Comparison of ENCODE assay signal across 18 cellular contexts in genomic region chr6:28407401-28407800, GRCh38. TPM values are rescaled to one million over a fixed set of nuclear protein-coding genes. Genes with fewer than 3 reads are reported as not detected.
A peak's percentile ranks its signal among the peaks of the same experiment; 100 is the strongest.
DNase-seq lines count a peak whose midpoint lies in the region; ATAC-seq, FAIRE-seq and TF ChIP-seq lines count a peak whose summit lies in the region.
"Had no signal": no experiment of that assay in that cellular context is flagged by ENCODE, and none has a peak within 500 bp of the region (broad histone marks: within the 10 kb centered on the region; RNA-seq: fewer than 3 reads in every experiment).

No MANE protein-coding gene starts in this region.

- ATAC-seq in activated CD4-positive, alpha-beta T cell treated with anti-CD3 and anti-CD28 coated beads for 36 hours = peak; percentile 49
- ATAC-seq in HG02870 (IDR thresholded peaks at IDR 0.05; ENCODE audit: unreplicated experiment) (peak; percentile 51), GM12878 (peak; percentile 37; the same call in 2 of the 3 replicates), Right ventricle myocardium inferior (no peak), HG02884 (IDR thresholded peaks at IDR 0.05; ENCODE audit: unreplicated experiment) (no peak)
- peak; percentile 71 for ATAC-seq in stimulated activated naive CD8-positive, alpha-beta T cell treated with anti-CD3 and anti-CD28 coated beads, Interleukin-15, Interleukin-2, amounts not matched to agents 100 U/mL and 50 U/mL, for 24 hours
- ATAC-seq: CD8-positive, alpha-beta T cell; HCT116 had no signal

- no peak overlapping the region for H3K27ac ChIP-seq in GM12878 (ENCODE audit: control insufficient read depth, insufficient read depth)
- no peak overlapping the region for H3K27ac ChIP-seq in OCI-LY7 (ENCODE audit: low read depth, low read length, poor library complexity, severe bottlenecking)
- H3K27ac ChIP-seq: 22Rv1, GM23248 had no signal

- H3K4me2 ChIP-seq in GM12878 (ENCODE audit: control insufficient read depth, insufficient read depth) (no peak overlapping the region), OCI-LY7 (ENCODE audit: low read length) (no peak overlapping the region)

- TF ChIP-seq POLR2A in GM12878 (IDR thresholded peaks at IDR 0.05; ENCODE audit: low read depth, low read length) = no peak

- H3K9me2 ChIP-seq in OCI-LY7 (ENCODE audit: insufficient read depth, low read length) = no peaks in the 10 kb centered on the region

- peaks cover 23% of the 10 kb centered on the region for H3K4me1 Mint-ChIP-seq in activated CD4-positive, alpha-beta T cell treated with anti-CD3 and anti-CD28 coated beads for 36 hours
- H3K4me1 Mint-ChIP-seq: CD14-positive monocyte had no signal

- H3K4me1 ChIP-seq in GM12878 (ENCODE audit: control insufficient read depth, insufficient read depth, low read length) = no peaks in the 10 kb centered on the region
- no peaks in the 10 kb centered on the region for H3K4me1 ChIP-seq in OCI-LY7 (ENCODE audit: insufficient read depth, low read length, poor library complexity, severe bottlenecking)

- in situ Hi-C loops in GM12878 (cut with MboI) = no loop called here

- H3K4me3 Mint-ChIP-seq in activated CD4-positive, alpha-beta T cell treated with anti-CD3 and anti-CD28 coated beads for 36 hours = no peak overlapping the region
- H3K4me3 Mint-ChIP-seq: CD8-positive, alpha-beta T cell had no signal

- RAD21 ChIA-PET in GM12878 (lab: Charles Lee; ENCODE audit: unreplicated experiment) = no interaction called here

- FAIRE-seq in GM12878 (lab: Jason Lieb, UNC) = no peak
- FAIRE-seq: D721Med, H54 had no signal

- no TSS peak for BruUV-seq in GM12878 (replicated peaks; lab: Mats Ljungman, UMichigan)
- no TSS peak for BruUV-seq in OCI-LY7 (replicated peaks; lab: Mats Ljungman, UMichigan)

- H3K79me2 ChIP-seq in GM12878 (ENCODE audit: control insufficient read depth, insufficient read depth, low read length) = no peaks in the 10 kb centered on the region
- H3K79me2 ChIP-seq in OCI-LY7 (ENCODE audit: insufficient read depth, low read depth, low read length) = no peaks in the 10 kb centered on the region

- no peaks in the 10 kb centered on the region for H3K9me3 Mint-ChIP-seq in activated CD4-positive, alpha-beta T cell treated with anti-CD3 and anti-CD28 coated beads for 36 hours (ENCODE audit: low read depth)

- peaks cover 40% of the 10 kb centered on the region for H3K27me3 Mint-ChIP-seq in activated CD4-positive, alpha-beta T cell treated with anti-CD3 and anti-CD28 coated beads for 36 hours

- no peak overlapping the region for H3K9ac ChIP-seq in GM12878 (ENCODE audit: control insufficient read depth, insufficient read depth, low read length)
- H3K9ac ChIP-seq: GM23248 had no signal

- SMC1A ChIA-PET in GM12878 (lab: Charles Lee; ENCODE audit: uncharacterized antibody, unreplicated experiment) = no interaction called here

- H3K36me3 ChIP-seq in GM12878 (ENCODE audit: control insufficient read depth in 2 of 2, insufficient read depth in 2 of 2, low read length in 1 of 2) = no peaks in the 10 kb centered on the region
- no peaks in the 10 kb centered on the region for H3K36me3 ChIP-seq in OCI-LY7 (ENCODE audit: insufficient read depth, low read length)

- CTCF ChIA-PET in activated CD4-positive, alpha-beta T cell treated with anti-CD3 and anti-CD28 coated beads for 36 hours (lab: Charles Lee) = no interaction called here
- CTCF ChIA-PET in GM12878 (lab: Yijun Ruan, JAX) = no interaction called here
- CTCF ChIA-PET in OCI-LY7 (lab: Charles Lee; ENCODE audit: unreplicated experiment) = no interaction called here

- TF ChIP-seq CTCF in GM12878 (IDR thresholded peaks at IDR 0.05 in 2 of 3, conservative IDR thresholded peaks at IDR 0.05 in 1 of 3; ENCODE audit: control insufficient read depth in 2 of 3, extremely low read depth in 1 of 3, insufficient read depth in 1 of 3, low read depth in 3 of 3, low read length in 3 of 3) (no peak), OCI-LY7 (conservative IDR thresholded peaks at IDR 0.05; ENCODE audit: low read length) (no peak)

- DNase-seq in activated CD4-positive, alpha-beta T cell treated with anti-CD3 and anti-CD28 coated beads for 36 hours = no peak
- no peak for DNase-seq in activated CD4-positive, alpha-beta T cell treated with anti-CD3 and anti-CD28 coated beads for 48 hours
- no peak for DNase-seq in GM12878 (ENCODE audit: low read depth, low spot score)
- DNase-seq in stimulated activated naive CD8-positive, alpha-beta T cell treated with anti-CD3 and anti-CD28 coated beads, Interleukin-15, Interleukin-2, amounts not matched to agents 100 U/mL and 50 U/mL, for 24 hours = no peak
- no peak for DNase-seq in Right ventricle myocardium inferior (ENCODE audit: missing footprints)
- no peak for DNase-seq in OCI-LY7 (ENCODE audit: low spot score)
- DNase-seq: CD8-positive, alpha-beta T cell; COR-L47; GF-D8; GM23248; IMR-90 had no signal

- no peak overlapping the region for H3K4me3 ChIP-seq in GM12878
- no peak overlapping the region for H3K4me3 ChIP-seq in OCI-LY7 (ENCODE audit: low read depth, low read length, poor library complexity, severe bottlenecking)
- H3K4me3 ChIP-seq: GM23248 had no signal

- intact Hi-C loops in activated CD4-positive, alpha-beta T cell treated with anti-CD3 and anti-CD28 coated beads for 36 hours (cut with DNase I, micrococcal nuclease) = no loop called here
- intact Hi-C loops in GM12878 (cut with micrococcal nuclease; ENCODE audit: unreplicated experiment) (no loop called here), Right ventricle myocardium inferior (cut with DNase I) (no loop called here), OCI-LY7 (cut with micrococcal nuclease; ENCODE audit: unreplicated experiment) (no loop called here)

- no peak overlapping the region for H2AFZ ChIP-seq in GM12878 (ENCODE audit: control insufficient read depth, low read depth, low read length)
- no peak overlapping the region for H2AFZ ChIP-seq in OCI-LY7 (ENCODE audit: low read length)
- H2AFZ ChIP-seq: GM23248 had no signal

- TF ChIP-seq EP300 in GM12878 (IDR thresholded peaks at IDR 0.05; ENCODE audit: borderline replicate concordance in 1 of 2, control insufficient read depth in 1 of 2, low read depth in 2 of 2, low read length in 2 of 2) = no peak

- no peaks in the 10 kb centered on the region; the same call in 2 of the 3 replicates for H3K9me3 ChIP-seq in GM12878 (replicated peaks; ENCODE audit: control insufficient read depth, insufficient read depth, low read length)
- H3K9me3 ChIP-seq in OCI-LY7 (ENCODE audit: low read length) = no peaks in the 10 kb centered on the region

- peak overlapping the region; percentile 6 for H3K27ac Mint-ChIP-seq in activated CD4-positive, alpha-beta T cell treated with anti-CD3 and anti-CD28 coated beads for 36 hours
- H3K27ac Mint-ChIP-seq: CD14-positive monocyte; CD8-positive, alpha-beta T cell had no signal

- no peaks in the 10 kb centered on the region for H4K20me1 ChIP-seq in GM12878 (ENCODE audit: control insufficient read depth, insufficient read depth)
- no peaks in the 10 kb centered on the region for H4K20me1 ChIP-seq in OCI-LY7 (ENCODE audit: insufficient read depth, low read length)

- no peak for TF ChIP-seq RAD21 in GM12878 (IDR thresholded peaks at IDR 0.05; ENCODE audit: insufficient read depth, low read depth, low read length)

- POLR2A ChIA-PET in activated CD4-positive, alpha-beta T cell treated with anti-CD3 and anti-CD28 coated beads for 36 hours (lab: Charles Lee) = no interaction called here
- POLR2A ChIA-PET in GM12878 (lab: Charles Lee) = no interaction called here
- POLR2A ChIA-PET in OCI-LY7 (lab: Charles Lee) = no interaction called here

- no peaks in the 10 kb centered on the region for H3K36me3 Mint-ChIP-seq in activated CD4-positive, alpha-beta T cell treated with anti-CD3 and anti-CD28 coated beads for 36 hours (ENCODE audit: low read depth)
- H3K36me3 Mint-ChIP-seq: CD8-positive, alpha-beta T cell had no signal

- WGBS in GM12878 (ENCODE audit: insufficient coverage, insufficient replicate concordance, low lambda C conversion rate, missing lambda C conversion rate) = 32% methylated on average over 2 of the region's 2 CpGs

- H3K27me3 ChIP-seq in GM12878 (replicated peaks in 1 of 2; ENCODE audit: control insufficient read depth in 2 of 2, insufficient read depth in 2 of 2, low read length in 1 of 2) = no peaks in the 10 kb centered on the region

RNA-seq across cellular contexts. Expression of gene ZSCAN12, which starts 7.9 kb away (rescaled TPM):
- 1 to 10 TPM; 6.9 to 7.6 TPM for total RNA-seq in activated CD4-positive, alpha-beta T cell treated with anti-CD3 and anti-CD28 coated beads for 36 hours
- total RNA-seq in GM12878 (2013; cell fraction: nucleolus; rRNA removed) = 37.0 and 37.6 TPM in 2 replicates
- 8.5 and 9.9 TPM in 2 replicates for total RNA-seq in GM12878 (2014; rRNA removed)
- 12.2 and 12.8 TPM in 2 replicates for total RNA-seq in GM12878 (2014; rRNA removed; fragmentation: Illumina TruSeq; extraction: Trizol)
- total RNA-seq in GM12878 (2021) = 7.9 and 8.2 TPM in 2 replicates
- 2.1 TPM for polyA plus RNA-seq in GM12878 (2011; ENCODE audit: low read depth)
- 12.0 and 17.6 TPM in 2 replicates for polyA plus RNA-seq in GM12878 (2011; rRNA removed)
- polyA plus RNA-seq in GM12878 (2011; cell fraction: cytosol; rRNA removed) = 4.4 and 5.3 TPM in 2 replicates
- polyA plus RNA-seq in GM12878 (2011; cell fraction: nucleus; rRNA removed) = 11.0 and 11.9 TPM in 2 replicates
- 3.0 and 3.6 TPM in 2 replicates for polyA plus RNA-seq in GM12878 (2012)
- 10.1 and 10.9 TPM in 2 replicates for polyA plus RNA-seq in GM12878 (2014; fragmentation: Illumina TruSeq; extraction: Trizol)
- 1 to 10 TPM; 1.2 to 1.6 TPM for polyA plus RNA-seq in GM12878 (2014; fragmentation: Nextera tagmentation; extraction: Ambion mirVana)
- 6.2 and 6.7 TPM in 2 replicates for polyA plus RNA-seq in GM12878 (2014; rRNA removed)
- 1 to 10 TPM; 3.9 to 4.2 TPM for polyA plus RNA-seq in GM12878 (2016; fragmentation: Nextera tagmentation; extraction: Ambion mirVana)
- 12.2 and 14.6 TPM in 2 replicates for polyA minus RNA-seq in GM12878 (2011; rRNA and poly(A)+ RNA removed)
- polyA minus RNA-seq in GM12878 (2011; cell fraction: cytosol; rRNA and poly(A)+ RNA removed) = 3.9 and 5.2 TPM in 2 replicates
- polyA minus RNA-seq in GM12878 (2011; cell fraction: nucleus; rRNA and poly(A)+ RNA removed) = 13.9 and 18.1 TPM in 2 replicates
- 2.4 TPM for total RNA-seq in Right ventricle myocardium inferior
- 10.2 and 10.5 TPM in 2 replicates for total RNA-seq in OCI-LY7 (2014; rRNA removed; shearing (Covaris generic))
- 8.4 and 11.0 TPM in 2 replicates for total RNA-seq in OCI-LY7 (2022)

RNA-seq across cellular contexts. Expression of gene ZSCAN23, which starts 35.9 kb away (rescaled TPM):
- 1 to 10 TPM; 1.9 to 2.9 TPM for total RNA-seq in activated CD4-positive, alpha-beta T cell treated with anti-CD3 and anti-CD28 coated beads for 36 hours
- total RNA-seq in GM12878 (2013; cell fraction: nucleolus; rRNA removed) = 13.6 and 14.7 TPM in 2 replicates
- total RNA-seq in GM12878 (2014; rRNA removed) = 0.90 and 1.3 TPM in 2 replicates
- 1.3 and 2.3 TPM in 2 replicates for total RNA-seq in GM12878 (2014; rRNA removed; fragmentation: Illumina TruSeq; extraction: Trizol)
- 0.77 and 1.6 TPM in 2 replicates for total RNA-seq in GM12878 (2021)
- 0.26 TPM for polyA plus RNA-seq in GM12878 (2011; ENCODE audit: low read depth)
- 1.3 and 1.4 TPM in 2 replicates for polyA plus RNA-seq in GM12878 (2011; rRNA removed)
- 0.31 and 0.85 TPM in 2 replicates for polyA plus RNA-seq in GM12878 (2011; cell fraction: cytosol; rRNA removed)
- 1.4 and 1.5 TPM in 2 replicates for polyA plus RNA-seq in GM12878 (2011; cell fraction: nucleus; rRNA removed)
- 0.20 and 0.79 TPM in 2 replicates for polyA plus RNA-seq in GM12878 (2012)
- polyA plus RNA-seq in GM12878 (2014; fragmentation: Illumina TruSeq; extraction: Trizol) = 0.86 and 0.96 TPM in 2 replicates
- polyA plus RNA-seq in GM12878 (2014; fragmentation: Nextera tagmentation; extraction: Ambion mirVana) = under 1 TPM; 0.04 to 0.34 TPM
- 1.9 and 2.0 TPM in 2 replicates for polyA plus RNA-seq in GM12878 (2014; rRNA removed)
- under 1 TPM; 0.21 to 0.28 TPM for polyA plus RNA-seq in GM12878 (2016; fragmentation: Nextera tagmentation; extraction: Ambion mirVana)
- polyA minus RNA-seq in GM12878 (2011; rRNA and poly(A)+ RNA removed) = 2.2 TPM in 2 replicates
- polyA minus RNA-seq in GM12878 (2011; cell fraction: cytosol; rRNA and poly(A)+ RNA removed) = 0.94 and 1.2 TPM in 2 replicates
- 2.4 and 2.7 TPM in 2 replicates for polyA minus RNA-seq in GM12878 (2011; cell fraction: nucleus; rRNA and poly(A)+ RNA removed)
- total RNA-seq in Right ventricle myocardium inferior = 1.3 TPM
- total RNA-seq in OCI-LY7 (2014; rRNA removed; shearing (Covaris generic)) = not detected in 2 replicates
- not detected in 2 replicates for total RNA-seq in OCI-LY7 (2022)
- total RNA-seq: CD8-positive, alpha-beta T cell had no signal
- polyA plus RNA-seq: CD14-positive monocyte had no signal

RNA-seq across cellular contexts. Expression of gene ZKSCAN3, which starts 57.7 kb away (rescaled TPM):
- 1 to 10 TPM; 2.2 to 3.1 TPM for total RNA-seq in activated CD4-positive, alpha-beta T cell treated with anti-CD3 and anti-CD28 coated beads for 36 hours
- total RNA-seq in GM12878 (2013; cell fraction: nucleolus; rRNA removed) = 8.9 and 9.1 TPM in 2 replicates
- total RNA-seq in GM12878 (2014; rRNA removed) (2.8 and 3.4 TPM in 2 replicates), GM12878 (2014; rRNA removed; fragmentation: Illumina TruSeq; extraction: Trizol) (3.4 and 3.6 TPM in 2 replicates), GM12878 (2021) (3.9 and 4.3 TPM in 2 replicates), Right ventricle myocardium inferior (4.0 TPM), OCI-LY7 (2022) (6.7 and 7.1 TPM in 2 replicates)
- polyA plus RNA-seq in GM12878 (2011; ENCODE audit: low read depth) = 1.00 TPM
- polyA plus RNA-seq in GM12878 (2011; rRNA removed) (2.9 and 3.3 TPM in 2 replicates), GM12878 (2014; fragmentation: Illumina TruSeq; extraction: Trizol) (2.5 and 3.6 TPM in 2 replicates), GM12878 (2014; fragmentation: Nextera tagmentation; extraction: Ambion mirVana) (1 to 10 TPM in 1 of 2 experiments, under 1 TPM in 1; 0.86 to 1.1 TPM), GM12878 (2014; rRNA removed) (2.6 and 3.0 TPM in 2 replicates), GM12878 (2016; fragmentation: Nextera tagmentation; extraction: Ambion mirVana) (1 to 10 TPM; 2.8 to 3.2 TPM)
- 1.6 and 1.7 TPM in 2 replicates for polyA plus RNA-seq in GM12878 (2011; cell fraction: cytosol; rRNA removed)
- polyA plus RNA-seq in GM12878 (2011; cell fraction: nucleus; rRNA removed) = 2.2 and 2.8 TPM in 2 replicates
- 1.1 and 2.2 TPM in 2 replicates for polyA plus RNA-seq in GM12878 (2012)
- 1.5 and 1.9 TPM in 2 replicates for polyA minus RNA-seq in GM12878 (2011; rRNA and poly(A)+ RNA removed)
- 0.67 and 1.5 TPM in 2 replicates for polyA minus RNA-seq in GM12878 (2011; cell fraction: cytosol; rRNA and poly(A)+ RNA removed)
- polyA minus RNA-seq in GM12878 (2011; cell fraction: nucleus; rRNA and poly(A)+ RNA removed) = 0.97 and 1.7 TPM in 2 replicates
- total RNA-seq in OCI-LY7 (2014; rRNA removed; shearing (Covaris generic)) = 2.5 and 3.2 TPM in 2 replicates

Comparison
In these comparisons a context has a peak if more than half of its experiments do, and no peak if none do; other contexts are left out.
1. ATAC-seq: peak in activated CD4-positive, alpha-beta T cell treated with anti-CD3 and anti-CD28 coated beads for 36 hours (single experiment), HG02870 (single experiment), GM12878 (single experiment) and stimulated activated naive CD8-positive, alpha-beta T cell treated with anti-CD3 and anti-CD28 coated beads, Interleukin-15, Interleukin-2, amounts not matched to agents 100 U/mL and 50 U/mL, for 24 hours (single experiment); none in Right ventricle myocardium inferior (single experiment) and HG02884 (single experiment).